22 cellular contexts compared by ENCODE assay signal in genomic region chr1:221806236-221806635, GRCh38.
"Had no signal": no experiment of that assay in that cellular context is flagged by ENCODE, and none has a peak within 500 bp of the region (broad histone marks: within the 10 kb centered on the region; RNA-seq: fewer than 3 reads in every experiment).

No MANE protein-coding gene starts in this region.

- H3K27ac ChIP-seq: coronary artery, esophagus muscularis mucosa, hepatocyte, left lung, neural progenitor cell, stomach, suprapubic skin, tibial nerve had no signal

- H3K27ac Mint-ChIP-seq: activated CD4-positive, alpha-beta memory T cell treated with anti-CD3 and anti-CD28 coated beads for 36 hours; activated naive CD4-positive, alpha-beta T cell treated with anti-CD3 and anti-CD28 coated beads, Interleukin-2, amount 10 ng/mL, durations not matched to agents 7 days and 5 days; neural progenitor cell had no signal

- H3K9ac ChIP-seq: neural progenitor cell had no signal

- H3K27me3 ChIP-seq: esophagus muscularis mucosa, hepatocyte, left lung, neural progenitor cell, stomach, suprapubic skin, tibial nerve had no signal

- ATAC-seq: left lung; naive thymus-derived CD8-positive, alpha-beta T cell had no signal

- H3K27me3 Mint-ChIP-seq: activated CD4-positive, alpha-beta memory T cell treated with anti-CD3 and anti-CD28 coated beads for 36 hours had no signal

- H3K9me3 Mint-ChIP-seq: activated CD4-positive, alpha-beta memory T cell treated with anti-CD3 and anti-CD28 coated beads for 36 hours; activated naive CD4-positive, alpha-beta T cell treated with anti-CD3 and anti-CD28 coated beads, Interleukin-2, amount 10 ng/mL, durations not matched to agents 7 days and 5 days; neural progenitor cell had no signal

- H3K4me2 ChIP-seq: hepatocyte, neural progenitor cell had no signal

- H2AFZ ChIP-seq: hepatocyte, neural progenitor cell had no signal

- H3K9me3 ChIP-seq: esophagus muscularis mucosa, left lung, stomach, suprapubic skin, tibial nerve had no signal

- DNase-seq: activated CD4-positive, alpha-beta memory T cell treated with anti-CD3 and anti-CD28 coated beads for 36 hours; activated CD4-positive, alpha-beta T cell treated with anti-CD3 and anti-CD28 coated beads for 48 hours; activated CD4-positive, CD25-positive, alpha-beta regulatory T cell; activated effector memory CD4-positive, alpha-beta T cell treated with anti-CD3 and anti-CD28 coated beads, Interleukin-2, amount 50 U/mL, for 16 hours; activated naive CD4-positive, alpha-beta T cell treated with anti-CD3 and anti-CD28 coated beads, Interleukin-2, amount 10 ng/mL, durations not matched to agents 7 days and 5 days; amygdala; glutamatergic neuron; kidney glomerular epithelial cell; left lung; naive thymus-derived CD8-positive, alpha-beta T cell; posterior cingulate gyrus; retina; stimulated activated CD4-positive, alpha-beta T cell treated with anti-CD3 and anti-CD28 coated beads, Interleukin-2, amount 100 ng/mL, for 48 hours; stomach; T1000 had no signal

- H3K36me3 Mint-ChIP-seq: activated CD4-positive, alpha-beta memory T cell treated with anti-CD3 and anti-CD28 coated beads for 36 hours; naive thymus-derived CD8-positive, alpha-beta T cell; neural progenitor cell had no signal

- H3K4me3 ChIP-seq: coronary artery, esophagus muscularis mucosa, hepatocyte, left lung, lung, neural progenitor cell, stomach, suprapubic skin, tibial nerve had no signal

- H3K79me2 ChIP-seq: hepatocyte had no signal

- H3K36me3 ChIP-seq: esophagus muscularis mucosa, left lung, neural progenitor cell, stomach, suprapubic skin, tibial nerve had no signal

- H3K4me1 ChIP-seq: esophagus muscularis mucosa, stomach, suprapubic skin, tibial nerve had no signal

- H3K4me3 Mint-ChIP-seq: activated CD4-positive, alpha-beta memory T cell treated with anti-CD3 and anti-CD28 coated beads for 36 hours; activated naive CD4-positive, alpha-beta T cell treated with anti-CD3 and anti-CD28 coated beads, Interleukin-2, amount 10 ng/mL, durations not matched to agents 7 days and 5 days; naive thymus-derived CD8-positive, alpha-beta T cell; neural progenitor cell had no signal
